8 cellular contexts compared by ENCODE assay signal in genomic region chr19:18007605-18007938, GRCh38. TPM values are rescaled to one million over a fixed set of nuclear protein-coding genes. Genes with fewer than 3 reads are reported as not detected.
DNase-seq lines count a peak whose midpoint lies in the region; ATAC-seq, FAIRE-seq and TF ChIP-seq lines count a peak whose summit lies in the region.

No MANE protein-coding gene starts in this region.

- no peaks in the 10 kb centered on the region for H3K27me3 ChIP-seq in bronchial epithelial cell (ENCODE audit: control insufficient read depth, insufficient read depth, low read length)

- no peak for DNase-seq in GM12864 (ENCODE audit: low read depth)
- no peak for DNase-seq in bronchial epithelial cell (ENCODE audit: low read depth)
- no peak for DNase-seq in lower leg skin (ENCODE audit: low spot score in 2 of 2)
- no peak for DNase-seq in type B pancreatic cell (ENCODE audit: extremely low spot score, unreplicated experiment)
- DNase-seq in glomerular visceral epithelial cell (ENCODE audit: extremely low spot score), result no peak
- DNase-seq in pons (ENCODE audit: low spot score), result no peak

- no peaks in the 10 kb centered on the region for H3K36me3 Mint-ChIP-seq in type B pancreatic cell

- H3K36me3 ChIP-seq in bronchial epithelial cell (ENCODE audit: control insufficient read depth, insufficient read depth, low read length), result peaks cover 10% of the 10 kb centered on the region

- H3K27me3 Mint-ChIP-seq in type B pancreatic cell, result peaks cover 4% of the 10 kb centered on the region

- ATAC-seq in HG03442 (IDR thresholded peaks at IDR 0.05; ENCODE audit: unreplicated experiment) (peak; percentile 14), GM18502 (IDR thresholded peaks at IDR 0.05; ENCODE audit: poor library complexity, unreplicated experiment) (no peak)

- H3K4me1 Mint-ChIP-seq in type B pancreatic cell (ENCODE audit: unreplicated experiment), result peaks cover 7% of the 10 kb centered on the region

- intact Hi-C loops in lower leg skin (cut with DNase I; ENCODE audit: low total_unique reads), result loop anchor here (2.0 kb wide), 1 partner anchor 51 kb away; no protein-coding TSS in a partner anchor

- TF ChIP-seq CTCF in GM12864 (IDR thresholded peaks at IDR 0.05; ENCODE audit: low read depth, low read length, missing control alignments) (no peak), bronchial epithelial cell (IDR thresholded peaks at IDR 0.05; ENCODE audit: insufficient read depth, low read length, severe bottlenecking) (no peak), lower leg skin (IDR thresholded peaks at IDR 0.05) (no peak), type B pancreatic cell (conservative IDR thresholded peaks at IDR 0.05) (no peak)

- H3K4me3 Mint-ChIP-seq in type B pancreatic cell, result peak overlapping the region; percentile 91

- FAIRE-seq in bronchial epithelial cell (lab: Jason Lieb, UNC), result no peak

- H3K4me3 ChIP-seq in GM12864 (ENCODE audit: low read depth, low read length), result peak overlapping the region; percentile 17; the same call in 1 of the 2 replicates
- peak overlapping the region; percentile 48 for H3K4me3 ChIP-seq in bronchial epithelial cell (ENCODE audit: low read depth, low read length)
- H3K4me3 ChIP-seq in lower leg skin (ENCODE audit: low read depth, poor library complexity, severe bottlenecking), result peak overlapping the region; percentile 23

- H3K9me3 Mint-ChIP-seq in type B pancreatic cell, result no peaks in the 10 kb centered on the region

- H3K27ac Mint-ChIP-seq in type B pancreatic cell, result peak overlapping the region; percentile 89

- TF ChIP-seq POLR2A in lower leg skin (IDR thresholded peaks at IDR 0.05), result no peak

- 0% methylated on average over 12 of the region's 12 CpGs for WGBS in lower leg skin, 2 donors

RNA-seq across cellular contexts. Expression of gene ARRDC2, which starts 0.4 kb away (rescaled TPM):
- total RNA-seq in bronchial epithelial cell (6.1 and 7.2 TPM in 2 replicates), lower leg skin (10 to 100 TPM; 54.1 to 92.8 (median 73.5) TPM), type B pancreatic cell (ENCODE audit: low replicate concordance) (2.8 and 6.3 TPM in 2 replicates)

RNA-seq across cellular contexts. Expression of gene KCNN1, which starts 40.7 kb away (rescaled TPM):
- total RNA-seq in bronchial epithelial cell, result not detected in 2 replicates
- under 1 TPM in 1 of 4 donors, not detected in 3; 0.36 TPM for total RNA-seq in lower leg skin
- 13.4 and 15.3 TPM in 2 replicates for total RNA-seq in type B pancreatic cell (ENCODE audit: low replicate concordance)

Comparison
In these comparisons a context has a peak if more than half of its experiments do, and no peak if none do; other contexts are left out.
1. RNA of gene KCNN1, which starts 40.7 kb away (total RNA-seq): 13.4 to 15.3 TPM in type B pancreatic cell; not detected in bronchial epithelial cell and 0.36 TPM in lower leg skin; every median in the first group is over 10 times any median in the second.
2. Peak in every context shown above with its lines, with median percentiles within 50 percentile points of each other: H3K4me3 ChIP-seq.